In the genomic region with DNA sequence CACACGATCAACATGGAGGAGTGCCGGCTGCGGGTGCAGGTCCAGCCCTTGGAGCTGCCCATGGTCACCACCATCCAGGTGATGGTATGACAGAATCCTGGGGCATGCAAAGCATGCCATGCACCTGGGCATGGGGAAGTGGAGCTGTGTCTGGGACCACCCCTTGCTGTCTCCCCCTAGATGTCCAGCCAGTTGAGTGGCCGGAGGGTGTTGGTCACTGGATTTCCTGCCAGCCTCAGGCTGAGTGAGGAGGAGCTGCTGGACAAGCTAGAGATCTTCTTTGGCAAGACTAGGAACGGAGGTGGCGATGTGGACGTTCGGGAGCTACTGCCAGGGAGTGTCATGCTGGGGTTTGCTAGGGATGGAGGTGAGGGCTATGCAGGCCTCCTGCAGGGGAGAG, we compare ENCODE assay signal across 23 cellular contexts. TPM values are rescaled to one million over a fixed set of nuclear protein-coding genes. Genes with fewer than 3 reads are reported as not detected.
DNase-seq lines count a peak whose midpoint lies in the region; ATAC-seq and TF ChIP-seq lines count a peak whose summit lies in the region.
"Had no signal": no experiment of that assay in that cellular context is flagged by ENCODE, and none has a peak within 500 bp of the region (broad histone marks: within the 10 kb centered on the region; RNA-seq: fewer than 3 reads in every experiment).

No MANE protein-coding gene starts in this region.

- no peak overlapping the region for H3K4ac ChIP-seq in H9 (ENCODE audit: low read depth, low read length)

- H3K27me3 Mint-ChIP-seq in H9 (ENCODE audit: low read depth) (no peaks in the 10 kb centered on the region), activated B cell treated with CpG ODN at 0.5 μM for 24 hours (no peaks in the 10 kb centered on the region)
- H3K27me3 Mint-ChIP-seq in activated CD4-positive, alpha-beta T cell treated with anti-CD3 and anti-CD28 coated beads, Interleukin-2, amount 10 ng/mL, durations not matched to agents 24 days and 14 days, result no peaks in the 10 kb centered on the region
- no peaks in the 10 kb centered on the region for H3K27me3 Mint-ChIP-seq in activated T-helper 1 cell treated with anti-CD3 and anti-CD28 coated beads, Interleukin-12 subunit alpha, Interleukin-12 subunit beta, Interleukin-2, Interleukin-4 antibody, amounts not matched to agents 30 ng/mL and 10 ng/mL and 1 ng/mL, durations not matched to agents 14 hours and 24 hours and 36 hours (ENCODE audit: insufficient read depth)
- H3K27me3 Mint-ChIP-seq: CD4-positive, alpha-beta T cell had no signal

- no peak overlapping the region for H4K8ac ChIP-seq in H9 (replicated peaks; ENCODE audit: insufficient read length, low read depth, low read length)

- H2BK5ac ChIP-seq in H9 (ENCODE audit: insufficient read length, low read length), result no peak overlapping the region

- no peak for ATAC-seq in activated B cell treated with CpG ODN at 0.5 μM for 24 hours (ENCODE audit: low read depth)
- no peak for ATAC-seq in lower lobe of right lung
- no peak for ATAC-seq in gastrocnemius medialis
- ATAC-seq: Panc1 had no signal

- POLR2A ChIA-PET in activated B cell treated with CpG ODN at 0.5 μM for 24 hours (lab: Charles Lee), result interaction anchor here (1.1 to 1.8 kb wide), 3 partner anchors 8 to 15 kb away, joined by 3 to 18 read pairs (median 7); a partner anchor contains a TSS

- H3K27me3 ChIP-seq in H9 (ENCODE audit: insufficient read depth, low read length), result no peaks in the 10 kb centered on the region
- H3K27me3 ChIP-seq in lower lobe of right lung (ENCODE audit: low read depth), result no peaks in the 10 kb centered on the region
- H3K27me3 ChIP-seq in gastrocnemius medialis, result no peaks in the 10 kb centered on the region
- H3K27me3 ChIP-seq: adrenal gland, breast epithelium, ovary, SJSA1, suprapubic skin had no signal

- H3K56ac ChIP-seq in H9 (ENCODE audit: insufficient read length, low read depth, low read length), result no peak overlapping the region

- H2AK5ac ChIP-seq in H9 (ENCODE audit: insufficient read length, low read length), result no peak overlapping the region

- no peaks in the 10 kb centered on the region for H4K20me1 ChIP-seq in H9 (ENCODE audit: control insufficient read depth, insufficient read depth, insufficient read length)

- no peak overlapping the region for H3K4me3 ChIP-seq in lower lobe of right lung
- no peak overlapping the region for H3K4me3 ChIP-seq in gastrocnemius medialis
- H3K4me3 ChIP-seq: adrenal gland, breast epithelium, coronary artery, ovary, SJSA1, suprapubic skin had no signal

- peaks cover 11 to 33% (median 28%) of the 10 kb centered on the region in 3 experiments; a peak in 6 of 7 replicates for H3K36me3 Mint-ChIP-seq in H9 (ENCODE audit: insufficient read depth in 1 of 3, low read depth in 3 of 3)
- peaks cover 52% of the 10 kb centered on the region for H3K36me3 Mint-ChIP-seq in activated B cell treated with CpG ODN at 0.5 μM for 24 hours (ENCODE audit: low read depth)
- peaks cover 28% of the 10 kb centered on the region for H3K36me3 Mint-ChIP-seq in activated CD4-positive, alpha-beta T cell treated with anti-CD3 and anti-CD28 coated beads, Interleukin-2, amount 10 ng/mL, durations not matched to agents 24 days and 14 days (ENCODE audit: low read depth)
- peaks cover 34% of the 10 kb centered on the region for H3K36me3 Mint-ChIP-seq in activated T-helper 1 cell treated with anti-CD3 and anti-CD28 coated beads, Interleukin-12 subunit alpha, Interleukin-12 subunit beta, Interleukin-2, Interleukin-4 antibody, amounts not matched to agents 30 ng/mL and 10 ng/mL and 1 ng/mL, durations not matched to agents 14 hours and 24 hours and 36 hours (ENCODE audit: low read depth)

- no peak overlapping the region for H3K18ac ChIP-seq in H9 (ENCODE audit: insufficient read length, low read depth, low read length)

- WGBS in H9 (ENCODE audit: extremely low coverage, insufficient read length, low lambda C conversion rate), result no CpG with 5 or more reads among the region's 8 CpGs

- no peak overlapping the region for H3K4me2 ChIP-seq in H9 (ENCODE audit: insufficient read depth, insufficient read length, low read length)

- no peak overlapping the region for H4K5ac ChIP-seq in H9 (ENCODE audit: insufficient read length, low read depth, low read length)

- in situ Hi-C loops in gastrocnemius medialis (cut with MboI; ENCODE audit: low sequenced_read_pairs in 4 of 4), result loop anchor here in 1 of 4 donors (25.0 kb wide), 1 partner anchor 299 kb away; no protein-coding TSS in a partner anchor

- no peak overlapping the region for H2BK20ac ChIP-seq in H9 (ENCODE audit: low read depth, low read length, poor library complexity, severe bottlenecking)

- H3K79me1 ChIP-seq in H9 (ENCODE audit: insufficient read depth, low read depth, low read length, poor library complexity, severe bottlenecking), result no peaks in the 10 kb centered on the region

- DNase-seq in H9, result no peak
- DNase-seq in activated B cell treated with CpG ODN at 0.5 μM for 24 hours, result no peak
- no peak for DNase-seq in lower lobe of right lung
- DNase-seq in gastrocnemius medialis, result no peak
- DNase-seq in activated CD4-positive, alpha-beta T cell treated with anti-CD3 and anti-CD28 coated beads, Interleukin-2, amount 10 ng/mL, durations not matched to agents 24 days and 14 days, result no peak
- no peak for DNase-seq in activated gamma-delta T cell (lab: John Stamatoyannopoulos, UW)
- DNase-seq in activated T-helper 1 cell treated with anti-CD3 and anti-CD28 coated beads, Interleukin-12 subunit alpha, Interleukin-12 subunit beta, Interleukin-2, Interleukin-4 antibody, amounts not matched to agents 30 ng/mL and 10 ng/mL and 1 ng/mL, durations not matched to agents 14 hours and 24 hours and 36 hours (ENCODE audit: low spot score), result no peak
- no peak for DNase-seq in ecto neural progenitor cell (ENCODE audit: low spot score)
- DNase-seq: activated CD8-positive, alpha-beta memory T cell treated with anti-CD3 and anti-CD28 coated beads, Interleukin-2, amount 50 U/mL, for 48 hours; activated effector memory CD4-positive, alpha-beta T cell treated with Interleukin-2 at 50 U/mL for 16 hours; CD4-positive, alpha-beta T cell; HCEC 1CT; KG1; NCI-H1436 treated with DMSO at 0.1 percent for 48 hours; NCI-H524 treated with DMSO at 0.1 percent for 48 hours had no signal

- H3K9ac ChIP-seq in H9 (ENCODE audit: extremely low read depth, insufficient read length, low read length), result no peak overlapping the region

- H2BK15ac ChIP-seq in H9 (ENCODE audit: low read depth, low read length), result no peak overlapping the region

- no peak overlapping the region for H3K14ac ChIP-seq in H9 (ENCODE audit: insufficient read depth, low read length)

- H3K4me1 ChIP-seq in H9 (ENCODE audit: insufficient read depth, low read length) (no peaks in the 10 kb centered on the region; the same call in 1 of the 2 replicates), lower lobe of right lung (peaks cover 64% of the 10 kb centered on the region), gastrocnemius medialis (peaks cover 13 to 15% of the 10 kb centered on the region in 2 donors)
- H3K4me1 ChIP-seq: breast epithelium had no signal

- CTCF ChIA-PET in activated B cell treated with CpG ODN at 0.5 μM for 24 hours (lab: Charles Lee), result interaction anchor here (1.5 kb wide), 1 partner anchor 11 kb away, joined by 5 read pairs; no protein-coding TSS in a partner anchor

- H3K9me3 Mint-ChIP-seq in H9 (no peaks in the 10 kb centered on the region), activated B cell treated with CpG ODN at 0.5 μM for 24 hours (no peaks in the 10 kb centered on the region)
- H3K9me3 Mint-ChIP-seq in activated CD4-positive, alpha-beta T cell treated with anti-CD3 and anti-CD28 coated beads, Interleukin-2, amount 10 ng/mL, durations not matched to agents 24 days and 14 days, result no peaks in the 10 kb centered on the region
- H3K9me3 Mint-ChIP-seq in activated T-helper 1 cell treated with anti-CD3 and anti-CD28 coated beads, Interleukin-12 subunit alpha, Interleukin-12 subunit beta, Interleukin-2, Interleukin-4 antibody, amounts not matched to agents 30 ng/mL and 10 ng/mL and 1 ng/mL, durations not matched to agents 14 hours and 24 hours and 36 hours, result no peaks in the 10 kb centered on the region
- H3K9me3 Mint-ChIP-seq: CD4-positive, alpha-beta T cell; T-helper 1 cell treated with Interleukin-12 subunit alpha and Interleukin-12 subunit beta and Interleukin-4 antibody, amounts not matched to agents 30 μg/mL and 1 μg/mL, for 36 hours had no signal

- H3K23ac ChIP-seq in H9 (ENCODE audit: insufficient read length, low read depth, low read length), result no peak overlapping the region

- H3K27ac ChIP-seq in H9 (ENCODE audit: insufficient read length, low read depth, low read length), result no peak overlapping the region
- H3K27ac ChIP-seq in lower lobe of right lung, result peak overlapping the region; percentile 24
- H3K27ac ChIP-seq in gastrocnemius medialis, result peak overlapping the region; percentile 3 to 78 (median 46)
- H3K27ac ChIP-seq: ovary, SJSA1 had no signal

- no peak overlapping the region for H3T11ph ChIP-seq in H9 (ENCODE audit: low read length)

- H3K4me1 Mint-ChIP-seq in H9, result peaks cover 20 to 40% of the 10 kb centered on the region in 2 experiments
- H3K4me1 Mint-ChIP-seq in activated B cell treated with CpG ODN at 0.5 μM for 24 hours, result peaks cover 5% of the 10 kb centered on the region
- H3K4me1 Mint-ChIP-seq in activated CD4-positive, alpha-beta T cell treated with anti-CD3 and anti-CD28 coated beads, Interleukin-2, amount 10 ng/mL, durations not matched to agents 24 days and 14 days, result peaks cover 16% of the 10 kb centered on the region
- H3K4me1 Mint-ChIP-seq in activated T-helper 1 cell treated with anti-CD3 and anti-CD28 coated beads, Interleukin-12 subunit alpha, Interleukin-12 subunit beta, Interleukin-2, Interleukin-4 antibody, amounts not matched to agents 30 ng/mL and 10 ng/mL and 1 ng/mL, durations not matched to agents 14 hours and 24 hours and 36 hours (ENCODE audit: low read depth), result peaks cover 16% of the 10 kb centered on the region

- intact Hi-C loops in activated B cell treated with CpG ODN at 0.5 μM for 24 hours (cut with micrococcal nuclease), result no loop called here
- intact Hi-C loops in lower lobe of right lung (cut with DNase I), result no loop called here
- intact Hi-C loops in gastrocnemius medialis (cut with DNase I; ENCODE audit: low total_unique reads), result no loop called here
- intact Hi-C loops in activated CD4-positive, alpha-beta T cell treated with anti-CD3 and anti-CD28 coated beads, Interleukin-2, amount 10 ng/mL, durations not matched to agents 24 days and 14 days (cut with micrococcal nuclease), result no loop called here
- intact Hi-C loops in activated T-helper 1 cell treated with anti-CD3 and anti-CD28 coated beads, Interleukin-12 subunit alpha, Interleukin-12 subunit beta, Interleukin-2, Interleukin-4 antibody, amounts not matched to agents 30 ng/mL and 10 ng/mL and 1 ng/mL, durations not matched to agents 14 hours and 24 hours and 36 hours (cut with micrococcal nuclease), result no loop called here

- H3K4me3 Mint-ChIP-seq in H9 (no peak overlapping the region), activated B cell treated with CpG ODN at 0.5 μM for 24 hours (no peak overlapping the region)
- H3K4me3 Mint-ChIP-seq in activated CD4-positive, alpha-beta T cell treated with anti-CD3 and anti-CD28 coated beads, Interleukin-2, amount 10 ng/mL, durations not matched to agents 24 days and 14 days, result no peak overlapping the region
- H3K4me3 Mint-ChIP-seq in activated T-helper 1 cell treated with anti-CD3 and anti-CD28 coated beads, Interleukin-12 subunit alpha, Interleukin-12 subunit beta, Interleukin-2, Interleukin-4 antibody, amounts not matched to agents 30 ng/mL and 10 ng/mL and 1 ng/mL, durations not matched to agents 14 hours and 24 hours and 36 hours, result no peak overlapping the region
- H3K4me3 Mint-ChIP-seq: CD4-positive, alpha-beta T cell; T-helper 1 cell treated with Interleukin-12 subunit alpha and Interleukin-12 subunit beta and Interleukin-4 antibody, amounts not matched to agents 30 μg/mL and 1 μg/mL, for 36 hours had no signal

- no peaks in the 10 kb centered on the region for H3K23me2 ChIP-seq in H9 (ENCODE audit: insufficient read length, low read depth, low read length, poor library complexity, severe bottlenecking)

- no peak for TF ChIP-seq CTCF in H9 (conservative IDR thresholded peaks at IDR 0.05)
- TF ChIP-seq CTCF in activated B cell treated with CpG ODN at 0.5 μM for 24 hours (IDR thresholded peaks at IDR 0.05), result no peak
- TF ChIP-seq CTCF in lower lobe of right lung (IDR thresholded peaks at IDR 0.05), result no peak
- no peak for TF ChIP-seq CTCF in gastrocnemius medialis (IDR thresholded peaks at IDR 0.05 in 4 of 5, conservative IDR thresholded peaks at IDR 0.05 in 1 of 5)

- H2BK120ac ChIP-seq in H9 (ENCODE audit: low read depth, low read length, poor library complexity, severe bottlenecking), result no peak overlapping the region

- no peaks in the 10 kb centered on the region for H3K79me2 ChIP-seq in H9 (ENCODE audit: insufficient read depth, low read length)

- no peaks in the 10 kb centered on the region for H3K9me3 ChIP-seq in H9 (ENCODE audit: control insufficient read depth, low read depth, low read length)
- no peaks in the 10 kb centered on the region for H3K9me3 ChIP-seq in lower lobe of right lung
- no peaks in the 10 kb centered on the region for H3K9me3 ChIP-seq in gastrocnemius medialis
- H3K9me3 ChIP-seq: adrenal gland, breast epithelium, ovary, SJSA1, suprapubic skin had no signal

- H2BK12ac ChIP-seq in H9 (ENCODE audit: insufficient read length, low read depth, low read length), result no peak overlapping the region

- TF ChIP-seq POLR2A in gastrocnemius medialis (IDR thresholded peaks at IDR 0.05), result no peak

- H3K36me3 ChIP-seq in lower lobe of right lung (peaks cover 77% of the 10 kb centered on the region), gastrocnemius medialis (peaks cover 0 to 9% of the 10 kb centered on the region in 2 donors)
- H3K36me3 ChIP-seq: ovary had no signal

- H2AFZ ChIP-seq in H9 (ENCODE audit: low read length), result no peak overlapping the region

- H4K91ac ChIP-seq in H9 (ENCODE audit: insufficient read length, low read depth, low read length), result no peak overlapping the region

- peak overlapping the region; percentile 7 to 92 (median 15); a peak in 4 of 7 replicates for H3K27ac Mint-ChIP-seq in H9
- H3K27ac Mint-ChIP-seq in activated B cell treated with CpG ODN at 0.5 μM for 24 hours, result peak overlapping the region; percentile 41
- no peak overlapping the region for H3K27ac Mint-ChIP-seq in activated CD4-positive, alpha-beta T cell treated with anti-CD3 and anti-CD28 coated beads, Interleukin-2, amount 10 ng/mL, durations not matched to agents 24 days and 14 days
- H3K27ac Mint-ChIP-seq in activated T-helper 1 cell treated with anti-CD3 and anti-CD28 coated beads, Interleukin-12 subunit alpha, Interleukin-12 subunit beta, Interleukin-2, Interleukin-4 antibody, amounts not matched to agents 30 ng/mL and 10 ng/mL and 1 ng/mL, durations not matched to agents 14 hours and 24 hours and 36 hours, result no peak overlapping the region
- H3K27ac Mint-ChIP-seq: CD4-positive, alpha-beta T cell; T-helper 1 cell treated with Interleukin-12 subunit alpha and Interleukin-12 subunit beta and Interleukin-4 antibody, amounts not matched to agents 30 μg/mL and 1 μg/mL, for 36 hours had no signal

RNA-seq across cellular contexts. Expression of a gene that starts 6.7 kb away (rescaled TPM):
- 3.1 and 4.2 TPM in 2 replicates for total RNA-seq in H9 (2021)
- 41.9 and 50.5 TPM in 2 replicates for total RNA-seq in activated B cell treated with CpG ODN at 0.5 μM for 24 hours
- 61.5 TPM for total RNA-seq in lower lobe of right lung
- total RNA-seq in gastrocnemius medialis, result 10 to 100 TPM in 1 of 4 donors, 1 to 10 TPM in 3; 1.3 to 11.0 (median 4.0) TPM
- total RNA-seq in activated CD4-positive, alpha-beta T cell treated with anti-CD3 and anti-CD28 coated beads, Interleukin-2, amount 10 ng/mL, durations not matched to agents 24 days and 14 days, result 51.9 and 55.2 TPM in 2 replicates
- total RNA-seq in activated T-helper 1 cell treated with anti-CD3 and anti-CD28 coated beads, Interleukin-12 subunit alpha, Interleukin-12 subunit beta, Interleukin-2, Interleukin-4 antibody, amounts not matched to agents 30 ng/mL and 10 ng/mL and 1 ng/mL, durations not matched to agents 14 hours and 24 hours and 36 hours, result 65.8 and 67.0 TPM in 2 replicates

RNA-seq across cellular contexts. Expression of a gene that starts 8.9 kb away (rescaled TPM):
- total RNA-seq in H9 (2021), result 262 and 274 TPM in 2 replicates
- total RNA-seq in activated B cell treated with CpG ODN at 0.5 μM for 24 hours, result 34.4 and 38.5 TPM in 2 replicates
- 382 TPM for total RNA-seq in lower lobe of right lung
- total RNA-seq in gastrocnemius medialis, result 10 to 100 TPM; 18.0 to 49.5 (median 35.8) TPM
- total RNA-seq in activated CD4-positive, alpha-beta T cell treated with anti-CD3 and anti-CD28 coated beads, Interleukin-2, amount 10 ng/mL, durations not matched to agents 24 days and 14 days, result 17.9 and 18.8 TPM in 2 replicates
- total RNA-seq in activated T-helper 1 cell treated with anti-CD3 and anti-CD28 coated beads, Interleukin-12 subunit alpha, Interleukin-12 subunit beta, Interleukin-2, Interleukin-4 antibody, amounts not matched to agents 30 ng/mL and 10 ng/mL and 1 ng/mL, durations not matched to agents 14 hours and 24 hours and 36 hours, result 17.3 TPM in 2 replicates

RNA-seq across cellular contexts. Expression of a gene that starts 11.7 kb away (rescaled TPM):
- total RNA-seq in H9 (2021), result 47.8 and 50.7 TPM in 2 replicates
- total RNA-seq in activated B cell treated with CpG ODN at 0.5 μM for 24 hours, result 0.05 and 0.13 TPM in 2 replicates
- total RNA-seq in lower lobe of right lung, result 0.53 TPM
- total RNA-seq in gastrocnemius medialis, result under 1 TPM in 3 of 4 donors, not detected in 1; 0.04 to 0.10 (median 0.10) TPM
- total RNA-seq in activated CD4-positive, alpha-beta T cell treated with anti-CD3 and anti-CD28 coated beads, Interleukin-2, amount 10 ng/mL, durations not matched to agents 24 days and 14 days, result 0.07 TPM in 2 replicates
- total RNA-seq in activated T-helper 1 cell treated with anti-CD3 and anti-CD28 coated beads, Interleukin-12 subunit alpha, Interleukin-12 subunit beta, Interleukin-2, Interleukin-4 antibody, amounts not matched to agents 30 ng/mL and 10 ng/mL and 1 ng/mL, durations not matched to agents 14 hours and 24 hours and 36 hours, result 0.07 TPM in 1 of 2 replicates, not detected in the other

RNA-seq across cellular contexts. Expression of a gene that starts 15.1 kb away (rescaled TPM):
- 1,514 and 1,552 TPM in 2 replicates for total RNA-seq in H9 (2021)
- 1,189 and 1,266 TPM in 2 replicates for total RNA-seq in activated B cell treated with CpG ODN at 0.5 μM for 24 hours
- 810 TPM for total RNA-seq in lower lobe of right lung
- 1,000 to 10,000 TPM in 2 of 4 donors, 100 to 1,000 TPM in 2; 800 to 1,300 (median 1,077) TPM for total RNA-seq in gastrocnemius medialis
- 1,178 and 1,206 TPM in 2 replicates for total RNA-seq in activated CD4-positive, alpha-beta T cell treated with anti-CD3 and anti-CD28 coated beads, Interleukin-2, amount 10 ng/mL, durations not matched to agents 24 days and 14 days
- 1,049 and 1,126 TPM in 2 replicates for total RNA-seq in activated T-helper 1 cell treated with anti-CD3 and anti-CD28 coated beads, Interleukin-12 subunit alpha, Interleukin-12 subunit beta, Interleukin-2, Interleukin-4 antibody, amounts not matched to agents 30 ng/mL and 10 ng/mL and 1 ng/mL, durations not matched to agents 14 hours and 24 hours and 36 hours

RNA-seq across cellular contexts. Expression of a gene that starts 32.9 kb away (rescaled TPM):
- total RNA-seq in H9 (2021) (18.3 and 18.8 TPM in 2 replicates), activated B cell treated with CpG ODN at 0.5 μM for 24 hours (28.3 and 30.9 TPM in 2 replicates), lower lobe of right lung (17.1 TPM), gastrocnemius medialis (10 to 100 TPM; 13.8 to 19.8 (median 16.4) TPM)
- 20.2 and 20.5 TPM in 2 replicates for total RNA-seq in activated CD4-positive, alpha-beta T cell treated with anti-CD3 and anti-CD28 coated beads, Interleukin-2, amount 10 ng/mL, durations not matched to agents 24 days and 14 days
- 16.9 and 18.8 TPM in 2 replicates for total RNA-seq in activated T-helper 1 cell treated with anti-CD3 and anti-CD28 coated beads, Interleukin-12 subunit alpha, Interleukin-12 subunit beta, Interleukin-2, Interleukin-4 antibody, amounts not matched to agents 30 ng/mL and 10 ng/mL and 1 ng/mL, durations not matched to agents 14 hours and 24 hours and 36 hours

Comparison
In these comparisons a context has a peak if more than half of its experiments do, and no peak if none do; other contexts are left out.
1. H3K27ac Mint-ChIP-seq: peak in H9 (3 of 3) and activated B cell treated with CpG ODN at 0.5 μM for 24 hours (single experiment); none in activated CD4-positive, alpha-beta T cell treated with anti-CD3 and anti-CD28 coated beads, Interleukin-2, amount 10 ng/mL, durations not matched to agents 24 days and 14 days (single experiment) and activated T-helper 1 cell treated with anti-CD3 and anti-CD28 coated beads, Interleukin-12 subunit alpha, Interleukin-12 subunit beta, Interleukin-2, Interleukin-4 antibody, amounts not matched to agents 30 ng/mL and 10 ng/mL and 1 ng/mL, durations not matched to agents 14 hours and 24 hours and 36 hours (single experiment).
2. RNA of a gene that starts 11.7 kb away (total RNA-seq): 47.8 to 50.7 TPM in H9; 0.53 TPM in lower lobe of right lung (single experiment), 0.05 to 0.13 TPM in activated B cell treated with CpG ODN at 0.5 μM for 24 hours, 0.04 to 0.10 TPM in gastrocnemius medialis, 0.07 TPM in activated CD4-positive, alpha-beta T cell treated with anti-CD3 and anti-CD28 coated beads, Interleukin-2, amount 10 ng/mL, durations not matched to agents 24 days and 14 days and 0.07 TPM in activated T-helper 1 cell treated with anti-CD3 and anti-CD28 coated beads, Interleukin-12 subunit alpha, Interleukin-12 subunit beta, Interleukin-2, Interleukin-4 antibody, amounts not matched to agents 30 ng/mL and 10 ng/mL and 1 ng/mL, durations not matched to agents 14 hours and 24 hours and 36 hours; every median in the first group is over 10 times any median in the second.